Comparison of ENCODE assay signal across 1 cellular context in the genomic region with DNA sequence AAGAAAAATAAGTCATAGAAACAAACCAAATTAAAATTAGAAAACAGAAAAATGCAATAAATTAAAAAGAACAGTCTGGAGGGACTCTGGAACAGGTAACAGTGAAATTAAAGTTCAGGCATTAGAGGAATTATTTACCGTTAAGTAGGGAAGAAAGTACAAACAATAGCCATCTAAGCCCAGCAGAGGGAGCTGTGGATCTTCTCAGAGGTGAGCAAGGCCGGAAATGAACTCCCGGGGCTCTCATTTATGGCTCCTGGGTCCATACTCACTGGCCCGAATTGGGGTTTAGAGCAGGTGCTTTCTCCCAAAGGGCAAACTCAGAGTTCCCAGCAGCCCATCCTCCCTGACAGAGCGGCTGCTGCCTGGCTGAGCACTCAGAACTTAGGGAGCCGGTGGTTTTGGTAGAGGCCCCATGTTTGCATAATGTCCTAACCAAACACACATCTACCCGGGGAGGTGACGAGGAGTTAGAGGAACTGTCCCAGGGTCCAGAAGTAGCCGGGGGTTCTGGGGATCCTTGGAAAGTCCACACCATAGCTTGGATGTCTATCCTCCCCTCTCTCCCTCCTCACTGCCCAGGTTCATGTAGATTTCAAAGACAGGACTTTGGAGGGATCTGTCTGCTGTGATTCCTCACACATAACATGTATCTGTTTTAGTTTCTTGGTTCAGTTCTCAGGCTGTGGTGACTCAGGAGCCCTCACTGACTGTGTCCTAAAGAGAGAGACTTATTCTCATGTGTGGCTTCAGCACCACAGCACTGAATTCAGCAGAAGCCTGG.
A peak's percentile ranks its signal among the peaks of the same experiment; 100 is the strongest.
TF ChIP-seq lines count a peak whose summit lies in the region.

No MANE protein-coding gene starts in this region.

TF ChIP-seq in K562, 482 proteins besides CTCF, POLR2A, EP300 and RAD21 (continued from another document and continues in another):
- TF ChIP-seq, protein P1, sequence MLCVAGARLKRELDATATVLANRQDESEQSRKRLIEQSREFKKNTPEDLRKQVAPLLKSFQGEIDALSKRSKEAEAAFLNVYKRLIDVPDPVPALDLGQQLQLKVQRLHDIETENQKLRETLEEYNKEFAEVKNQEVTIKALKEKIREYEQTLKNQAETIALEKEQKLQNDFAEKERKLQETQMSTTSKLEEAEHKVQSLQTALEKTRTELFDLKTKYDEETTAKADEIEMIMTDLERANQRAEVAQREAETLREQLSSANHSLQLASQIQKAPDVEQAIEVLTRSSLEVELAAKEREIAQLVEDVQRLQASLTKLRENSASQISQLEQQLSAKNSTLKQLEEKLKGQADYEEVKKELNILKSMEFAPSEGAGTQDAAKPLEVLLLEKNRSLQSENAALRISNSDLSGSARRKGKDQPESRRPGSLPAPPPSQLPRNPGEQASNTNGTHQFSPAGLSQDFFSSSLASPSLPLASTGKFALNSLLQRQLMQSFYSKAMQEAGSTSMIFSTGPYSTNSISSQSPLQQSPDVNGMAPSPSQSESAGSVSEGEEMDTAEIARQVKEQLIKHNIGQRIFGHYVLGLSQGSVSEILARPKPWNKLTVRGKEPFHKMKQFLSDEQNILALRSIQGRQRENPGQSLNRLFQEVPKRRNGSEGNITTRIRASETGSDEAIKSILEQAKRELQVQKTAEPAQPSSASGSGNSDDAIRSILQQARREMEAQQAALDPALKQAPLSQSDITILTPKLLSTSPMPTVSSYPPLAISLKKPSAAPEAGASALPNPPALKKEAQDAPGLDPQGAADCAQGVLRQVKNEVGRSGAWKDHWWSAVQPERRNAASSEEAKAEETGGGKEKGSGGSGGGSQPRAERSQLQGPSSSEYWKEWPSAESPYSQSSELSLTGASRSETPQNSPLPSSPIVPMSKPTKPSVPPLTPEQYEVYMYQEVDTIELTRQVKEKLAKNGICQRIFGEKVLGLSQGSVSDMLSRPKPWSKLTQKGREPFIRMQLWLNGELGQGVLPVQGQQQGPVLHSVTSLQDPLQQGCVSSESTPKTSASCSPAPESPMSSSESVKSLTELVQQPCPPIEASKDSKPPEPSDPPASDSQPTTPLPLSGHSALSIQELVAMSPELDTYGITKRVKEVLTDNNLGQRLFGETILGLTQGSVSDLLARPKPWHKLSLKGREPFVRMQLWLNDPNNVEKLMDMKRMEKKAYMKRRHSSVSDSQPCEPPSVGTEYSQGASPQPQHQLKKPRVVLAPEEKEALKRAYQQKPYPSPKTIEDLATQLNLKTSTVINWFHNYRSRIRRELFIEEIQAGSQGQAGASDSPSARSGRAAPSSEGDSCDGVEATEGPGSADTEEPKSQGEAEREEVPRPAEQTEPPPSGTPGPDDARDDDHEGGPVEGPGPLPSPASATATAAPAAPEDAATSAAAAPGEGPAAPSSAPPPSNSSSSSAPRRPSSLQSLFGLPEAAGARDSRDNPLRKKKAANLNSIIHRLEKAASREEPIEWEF (CRISPR knock-in tag; IDR thresholded peaks at IDR 0.05), result no peak; the same call in 1 of the 2 replicates
- TF ChIP-seq, protein P2, sequence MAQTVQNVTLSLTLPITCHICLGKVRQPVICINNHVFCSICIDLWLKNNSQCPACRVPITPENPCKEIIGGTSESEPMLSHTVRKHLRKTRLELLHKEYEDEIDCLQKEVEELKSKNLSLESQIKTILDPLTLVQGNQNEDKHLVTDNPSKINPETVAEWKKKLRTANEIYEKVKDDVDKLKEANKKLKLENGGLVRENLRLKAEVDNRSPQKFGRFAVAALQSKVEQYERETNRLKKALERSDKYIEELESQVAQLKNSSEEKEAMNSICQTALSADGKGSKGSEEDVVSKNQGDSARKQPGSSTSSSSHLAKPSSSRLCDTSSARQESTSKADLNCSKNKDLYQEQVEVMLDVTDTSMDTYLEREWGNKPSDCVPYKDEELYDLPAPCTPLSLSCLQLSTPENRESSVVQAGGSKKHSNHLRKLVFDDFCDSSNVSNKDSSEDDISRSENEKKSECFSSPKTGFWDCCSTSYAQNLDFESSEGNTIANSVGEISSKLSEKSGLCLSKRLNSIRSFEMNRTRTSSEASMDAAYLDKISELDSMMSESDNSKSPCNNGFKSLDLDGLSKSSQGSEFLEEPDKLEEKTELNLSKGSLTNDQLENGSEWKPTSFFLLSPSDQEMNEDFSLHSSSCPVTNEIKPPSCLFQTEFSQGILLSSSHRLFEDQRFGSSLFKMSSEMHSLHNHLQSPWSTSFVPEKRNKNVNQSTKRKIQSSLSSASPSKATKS (CRISPR knock-in tag; IDR thresholded peaks at IDR 0.05), result no peak
- TF ChIP-seq MAFK (IDR thresholded peaks at IDR 0.05; ENCODE audit: low read length) (peak; percentile 32; the same call in 1 of the 2 replicates), MNT (conservative IDR thresholded peaks at IDR 0.05) (no peak), CREB1 (IDR thresholded peaks at IDR 0.05) (no peak), CREB1 (CRISPR knock-in tag; IDR thresholded peaks at IDR 0.05) (no peak), ELF1 (tag; IDR thresholded peaks at IDR 0.05) (peak; percentile 94), SETDB1 (IDR thresholded peaks at IDR 0.05; ENCODE audit: low read length) (no peak), E2F8 (IDR thresholded peaks at IDR 0.05; ENCODE audit: low read depth, partially characterized antibody) (peak; percentile 86), SMAD4 (CRISPR knock-in tag; conservative IDR thresholded peaks at IDR 0.05) (no peak), SAP30 (IDR thresholded peaks at IDR 0.05; ENCODE audit: borderline replicate concordance, insufficient read depth, low read depth, low read length, poor library complexity, severe bottlenecking) (no peak), ZNF717 (CRISPR knock-in tag; IDR thresholded peaks at IDR 0.05) (no peak), ADNP (tag; IDR thresholded peaks at IDR 0.05) (no peak), ZSCAN29 (IDR thresholded peaks at IDR 0.05) (no peak), ZNF324 (CRISPR knock-in tag; IDR thresholded peaks at IDR 0.05) (no peak), KAT7 (CRISPR knock-in tag; IDR thresholded peaks at IDR 0.05; ENCODE audit: borderline replicate concordance) (no peak), RBM39 (optimal IDR thresholded peaks at IDR 0.05; ENCODE audit: low read depth, low read length) (no peak), GTF2A2 (tag; IDR thresholded peaks at IDR 0.05) (no peak), KLF13 (tag; IDR thresholded peaks at IDR 0.05; ENCODE audit: borderline replicate concordance, low read depth) (no peak), TOE1 (IDR thresholded peaks at IDR 0.05; ENCODE audit: borderline replicate concordance) (peak; percentile 78), TOE1 (CRISPR knock-in tag; IDR thresholded peaks at IDR 0.05; ENCODE audit: borderline replicate concordance, low read depth) (no peak), ZNF282 (CRISPR knock-in tag; IDR thresholded peaks at IDR 0.05) (no peak), NEUROD1 (IDR thresholded peaks at IDR 0.05; ENCODE audit: borderline replicate concordance, low read depth, low read length, partially characterized antibody) (no peak), RREB1 (CRISPR knock-in tag; IDR thresholded peaks at IDR 0.05) (no peak), TCF3 (CRISPR knock-in tag; IDR thresholded peaks at IDR 0.05) (no peak), RBFOX2 (IDR thresholded peaks at IDR 0.05; ENCODE audit: low read depth, low read length) (no peak), SREBF2 (CRISPR knock-in tag; IDR thresholded peaks at IDR 0.05) (no peak), SIN3B (IDR thresholded peaks at IDR 0.05; ENCODE audit: low read depth) (peak; percentile 12; the same call in 1 of the 2 replicates)
